In genomic region chr7:26179826-26180497, GRCh38 we compare ENCODE assay signal across 16 cellular contexts. TPM values are rescaled to one million over a fixed set of nuclear protein-coding genes. Genes with fewer than 3 reads are reported as not detected.
DNase-seq lines count a peak whose midpoint lies in the region; ATAC-seq and TF ChIP-seq lines count a peak whose summit lies in the region.
"Had no signal": no experiment of that assay in that cellular context is flagged by ENCODE, and none has a peak within 500 bp of the region (broad histone marks: within the 10 kb centered on the region; RNA-seq: fewer than 3 reads in every experiment).

No MANE protein-coding gene starts in this region.

- H3K36me3 Mint-ChIP-seq in immature natural killer cell (peaks cover 0 to 8% (median 3%) of the 10 kb centered on the region in 3 donors), type B pancreatic cell (no peaks in the 10 kb centered on the region)

- no peak for TF ChIP-seq EP300 in esophagus muscularis mucosa (IDR thresholded peaks at IDR 0.05)

- peak; percentile 2 for ATAC-seq in Right ventricle myocardium superior (ENCODE audit: poor library complexity)
- ATAC-seq in Right ventricle myocardium inferior, result no peak
- peak; percentile 3; the same call in 1 of the 2 replicates for ATAC-seq in Panc1

- TF ChIP-seq CTCF in Panc1 (IDR thresholded peaks at IDR 0.05) (no peak), type B pancreatic cell (conservative IDR thresholded peaks at IDR 0.05) (no peak), esophagus muscularis mucosa (IDR thresholded peaks at IDR 0.05) (no peak)

- H3K27me3 ChIP-seq in Panc1 (ENCODE audit: control insufficient read depth, insufficient read depth, low read length) (no peaks in the 10 kb centered on the region), esophagus muscularis mucosa (no peaks in the 10 kb centered on the region)
- H3K27me3 ChIP-seq: vagina had no signal

- CTCF ChIA-PET in Panc1 (lab: Charles Lee), result no interaction called here

- H3K9me3 ChIP-seq in Panc1 (ENCODE audit: control insufficient read depth, insufficient read depth, low read depth, low read length) (no peaks in the 10 kb centered on the region), esophagus muscularis mucosa (no peaks in the 10 kb centered on the region)
- H3K9me3 ChIP-seq: prostate gland, vagina had no signal

- intact Hi-C loops in Right ventricle myocardium superior (cut with DNase I) (no loop called here), Right ventricle myocardium inferior (cut with DNase I) (no loop called here), Panc1 (cut with micrococcal nuclease; ENCODE audit: unreplicated experiment) (loop anchor here (5.0 to 10.0 kb wide), 4 partner anchors 88 to 288 kb away; no protein-coding TSS in a partner anchor), esophagus muscularis mucosa (cut with DNase I) (no loop called here)

- no peaks in the 10 kb centered on the region for H3K27me3 Mint-ChIP-seq in immature natural killer cell (ENCODE audit: low read depth in 3 of 3)
- H3K27me3 Mint-ChIP-seq in type B pancreatic cell, result no peaks in the 10 kb centered on the region

- H3K4me3 Mint-ChIP-seq in immature natural killer cell (peak overlapping the region in 1 of 5 donors; percentile 13), type B pancreatic cell (no peak overlapping the region)

- peaks cover 30% of the 10 kb centered on the region for H3K4me1 ChIP-seq in Panc1 (ENCODE audit: control insufficient read depth, insufficient read depth, low read length)
- H3K4me1 ChIP-seq in esophagus muscularis mucosa, result peaks cover 17 to 38% (median 21%) of the 10 kb centered on the region in 4 donors
- H3K4me1 ChIP-seq: prostate gland, vagina had no signal

- H3K36me3 ChIP-seq in Panc1 (ENCODE audit: control insufficient read depth, insufficient read depth, low read length) (peaks cover 3% of the 10 kb centered on the region; the same call in 1 of the 2 replicates), esophagus muscularis mucosa (peaks cover 0 to 6% (median under 1%) of the 10 kb centered on the region in 4 donors)
- H3K36me3 ChIP-seq: prostate gland, vagina had no signal

- DNase-seq in Right ventricle myocardium superior (no peak), Right ventricle myocardium inferior (ENCODE audit: missing footprints) (no peak), Panc1 (ENCODE audit: low read depth, low spot score) (no peak), immature natural killer cell (no peak), type B pancreatic cell (ENCODE audit: extremely low spot score, unreplicated experiment) (no peak), AG08395 (ENCODE audit: low spot score) (no peak), esophagus muscularis mucosa (ENCODE audit: extremely low spot score) (no peak), DMS153 treated with DMSO at 0.1 percent for 48 hours (lab: John Stamatoyannopoulos, UW; ENCODE audit: unreplicated experiment) (no peak)
- DNase-seq: aorta; foreskin melanocyte; GM23248; midbrain; NCI-H526 treated with DMSO at 0.1 percent for 48 hours; stimulated activated CD4-positive, alpha-beta T cell treated with anti-CD3 and anti-CD28 coated beads, Interleukin-2, amount 100 ng/mL, for 24 hours had no signal

- H3K4me3 ChIP-seq in Panc1 (ENCODE audit: low read depth in 2 of 2, low read length in 2 of 2) (no peak overlapping the region), esophagus muscularis mucosa (no peak overlapping the region)
- H3K4me3 ChIP-seq: GM23248, prostate gland, vagina had no signal

- H3K27ac ChIP-seq in Panc1 (ENCODE audit: low read length) (peak overlapping the region; percentile 46; the same call in 1 of the 2 replicates), esophagus muscularis mucosa (replicated peaks in 1 of 4) (no peak overlapping the region)
- H3K27ac ChIP-seq: GM23248, prostate gland, vagina had no signal

- POLR2A ChIA-PET in Panc1 (lab: Charles Lee), result interaction anchor here (0.7 kb wide), 1 partner anchor 22 kb away, joined by 5 read pairs; no protein-coding TSS in a partner anchor

- no TSS peak for BruUV-seq in Panc1 (replicated peaks; lab: Mats Ljungman, UMichigan)

- no peaks in the 10 kb centered on the region for H3K9me3 Mint-ChIP-seq in immature natural killer cell
- H3K9me3 Mint-ChIP-seq in type B pancreatic cell, result no peaks in the 10 kb centered on the region

- TF ChIP-seq POLR2A in esophagus muscularis mucosa (IDR thresholded peaks at IDR 0.05; ENCODE audit: low read depth), result no peak

- H3K27ac Mint-ChIP-seq in immature natural killer cell (peak overlapping the region; percentile 28 to 84 (median 70)), type B pancreatic cell (peak overlapping the region; percentile 9)

- in situ Hi-C loops in Panc1 (cut with HindIII; ENCODE audit: low pct_unique_long_range_greater_than_20kb, low sequenced_read_pairs), result no loop called here

- peaks cover 61 to 72% of the 10 kb centered on the region in 2 donors for H3K4me1 Mint-ChIP-seq in immature natural killer cell
- H3K4me1 Mint-ChIP-seq in type B pancreatic cell (ENCODE audit: unreplicated experiment), result peaks cover 9% of the 10 kb centered on the region

- WGBS in esophagus muscularis mucosa, result 37% methylated on average over 8 of the region's 8 CpGs

RNA-seq across cellular contexts. Expression of gene HNRNPA2B1, which starts 20.6 kb away (rescaled TPM):
- total RNA-seq in Right ventricle myocardium superior (400 TPM), Right ventricle myocardium inferior (396 TPM), Panc1 (2021; ENCODE audit: unreplicated experiment) (819 TPM), type B pancreatic cell (ENCODE audit: low replicate concordance) (441 and 733 TPM in 2 replicates), esophagus muscularis mucosa (100 to 1,000 TPM; 158 to 220 (median 202) TPM)
- 815 TPM for polyA plus RNA-seq in Panc1 (2012; ENCODE audit: insufficient read length)
- polyA plus RNA-seq in immature natural killer cell, result 100 to 1,000 TPM; 442 to 823 (median 643) TPM

RNA-seq across cellular contexts. Expression of gene CBX3, which starts 21.6 kb away (rescaled TPM):
- 54.2 TPM for total RNA-seq in Right ventricle myocardium superior
- total RNA-seq in Right ventricle myocardium inferior, result 59.3 TPM
- 308 TPM for total RNA-seq in Panc1 (2021; ENCODE audit: unreplicated experiment)
- polyA plus RNA-seq in Panc1 (2012; ENCODE audit: insufficient read length), result 136 TPM
- polyA plus RNA-seq in immature natural killer cell, result 100 to 1,000 TPM in 2 of 3 donors, 10 to 100 TPM in 1; 86.1 to 121 (median 103) TPM
- total RNA-seq in type B pancreatic cell (ENCODE audit: low replicate concordance), result 108 and 188 TPM in 2 replicates
- total RNA-seq in esophagus muscularis mucosa, result 10 to 100 TPM; 51.5 to 78.5 (median 60.3) TPM

RNA-seq across cellular contexts. Expression of gene NFE2L3, which starts 28.0 kb away (rescaled TPM):
- total RNA-seq in Right ventricle myocardium superior (0.91 TPM), Right ventricle myocardium inferior (1.4 TPM), Panc1 (2021; ENCODE audit: unreplicated experiment) (78.5 TPM), type B pancreatic cell (ENCODE audit: low replicate concordance) (6.5 and 10.5 TPM in 2 replicates), esophagus muscularis mucosa (1 to 10 TPM; 1.5 to 2.7 (median 2.5) TPM)
- 47.6 TPM for polyA plus RNA-seq in Panc1 (2012; ENCODE audit: insufficient read length)
- 1 to 10 TPM; 3.5 to 5.5 (median 4.5) TPM for polyA plus RNA-seq in immature natural killer cell
